In the genomic region with DNA sequence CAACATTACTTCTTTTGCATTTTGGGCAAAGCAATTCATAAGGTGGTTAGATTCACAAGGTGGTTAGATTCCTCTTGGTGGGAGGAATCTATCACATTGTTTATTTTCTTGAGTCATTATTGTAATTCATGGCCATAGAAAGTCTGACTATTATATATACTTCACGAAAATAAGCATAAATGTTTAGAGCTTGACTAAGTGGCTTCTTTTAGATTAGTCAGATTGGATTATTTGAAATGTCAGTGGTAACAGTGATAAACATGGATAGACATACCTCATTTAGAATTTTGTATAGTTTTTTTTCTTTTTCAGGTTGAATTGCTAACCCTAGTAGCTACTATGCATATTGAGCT, we compare ENCODE assay signal across 21 cellular contexts. TPM values are rescaled to one million over a fixed set of nuclear protein-coding genes. Genes with fewer than 3 reads are reported as not detected.
DNase-seq lines count a peak whose midpoint lies in the region; ATAC-seq, FAIRE-seq and TF ChIP-seq lines count a peak whose summit lies in the region.
"Had no signal": no experiment of that assay in that cellular context is flagged by ENCODE, and none has a peak within 500 bp of the region (broad histone marks: within the 10 kb centered on the region; RNA-seq: fewer than 3 reads in every experiment).

No MANE protein-coding gene starts in this region.

- H3F3A ChIP-seq in neural cell (ENCODE audit: insufficient read depth, low read length, poor library complexity, severe bottlenecking) = no peaks in the 10 kb centered on the region

- no peak for TF ChIP-seq EP300 in A549 (IDR thresholded peaks at IDR 0.05)
- TF ChIP-seq EP300 in neural cell (conservative IDR thresholded peaks at IDR 0.05; ENCODE audit: poor library complexity, severe bottlenecking) = no peak

- CTCF ChIA-PET in A549 (lab: Yijun Ruan, JAX) = interaction anchor here (1.7 kb wide), 1 partner anchor 127 kb away, joined by 5 read pairs; no protein-coding TSS in a partner anchor
- CTCF ChIA-PET in HCT116 (lab: Charles Lee) = no interaction called here

- no peak overlapping the region for H3K4me3 Mint-ChIP-seq in astrocyte (ENCODE audit: unreplicated experiment)
- H3K4me3 Mint-ChIP-seq: CD8-positive, alpha-beta T cell had no signal

- TF ChIP-seq CTCF in A549 (IDR thresholded peaks at IDR 0.05) = no peak
- TF ChIP-seq CTCF in HCT116 (IDR thresholded peaks at IDR 0.05 in 2 of 3, conservative IDR thresholded peaks at IDR 0.05 in 1 of 3; ENCODE audit: borderline replicate concordance in 1 of 3, insufficient read depth in 1 of 3, low read depth in 2 of 3, low read length in 2 of 3) = no peak
- no peak for TF ChIP-seq CTCF in astrocyte (IDR thresholded peaks at IDR 0.05; ENCODE audit: insufficient read depth, low read depth, low read length)
- TF ChIP-seq CTCF in neural cell (IDR thresholded peaks at IDR 0.05; ENCODE audit: poor library complexity, severe bottlenecking) = no peak

- no peaks in the 10 kb centered on the region for H3K79me2 ChIP-seq in HCT116 (ENCODE audit: insufficient read depth, low read length)
- H3K79me2 ChIP-seq in astrocyte (ENCODE audit: insufficient read depth, low read length) = no peaks in the 10 kb centered on the region
- H3K79me2 ChIP-seq in neural cell (replicated peaks; ENCODE audit: insufficient read depth, low read length) = no peaks in the 10 kb centered on the region

- no peak for FAIRE-seq in A549 (lab: Jason Lieb, UNC)
- no peak for FAIRE-seq in astrocyte (lab: Jason Lieb, UNC)

- peak overlapping the region; percentile 70 for H3K27ac Mint-ChIP-seq in astrocyte (ENCODE audit: unreplicated experiment)
- H3K27ac Mint-ChIP-seq: CD8-positive, alpha-beta T cell had no signal

- H3K9ac ChIP-seq in HCT116 (ENCODE audit: low read length) = no peak overlapping the region
- peak overlapping the region; percentile 17 for H3K9ac ChIP-seq in astrocyte (ENCODE audit: low read length)
- no peak overlapping the region for H3K9ac ChIP-seq in neural cell (ENCODE audit: low read length)

- ATAC-seq in A549 = peak; percentile 40 to 55; a peak in 3 of 6 replicates
- no peak for ATAC-seq in HCT116
- no peak for ATAC-seq in HG03457 (IDR thresholded peaks at IDR 0.05; ENCODE audit: unreplicated experiment)
- ATAC-seq in GM21515 (IDR thresholded peaks at IDR 0.05; ENCODE audit: unreplicated experiment) = no peak
- ATAC-seq: CD8-positive, alpha-beta T cell had no signal

- intact Hi-C loops in HCT116 (cut with micrococcal nuclease) = no loop called here

- H3K27me3 Mint-ChIP-seq in astrocyte (ENCODE audit: low read depth, unreplicated experiment) = no peaks in the 10 kb centered on the region

- H3K9me3 ChIP-seq in A549 (no peaks in the 10 kb centered on the region), HCT116 (ENCODE audit: control insufficient read depth in 1 of 2, insufficient read depth in 1 of 2, low read depth in 1 of 2, low read length in 2 of 2) (no peaks in the 10 kb centered on the region), astrocyte (ENCODE audit: insufficient read depth, low read depth, low read length) (no peaks in the 10 kb centered on the region), neural cell (ENCODE audit: low read length) (no peaks in the 10 kb centered on the region)
- H3K9me3 ChIP-seq: BE2C, left ventricle myocardium inferior, tibial artery had no signal

- H3K4me1 Mint-ChIP-seq in astrocyte (ENCODE audit: low read depth, unreplicated experiment) = peaks cover 26% of the 10 kb centered on the region

- no peaks in the 10 kb centered on the region for H3K9me3 Mint-ChIP-seq in astrocyte (ENCODE audit: unreplicated experiment)
- H3K9me3 Mint-ChIP-seq: CD8-positive, alpha-beta T cell had no signal

- H3K36me3 ChIP-seq in HCT116 (ENCODE audit: control insufficient read depth in 1 of 2, insufficient read depth in 2 of 2, low read length in 2 of 2) (no peaks in the 10 kb centered on the region), astrocyte (ENCODE audit: insufficient read depth, low read length) (no peaks in the 10 kb centered on the region), neural cell (ENCODE audit: insufficient read depth, low read length) (no peaks in the 10 kb centered on the region)
- H3K36me3 ChIP-seq: BE2C, left ventricle myocardium inferior, tibial artery had no signal

- WGBS in A549 (ENCODE audit: missing lambda C conversion rate) = 0% methylated on average over 1 of the region's 1 CpG

- H3K9me2 ChIP-seq in HCT116 (ENCODE audit: insufficient read depth) (no peaks in the 10 kb centered on the region), neural cell (ENCODE audit: insufficient read depth, low read length) (no peaks in the 10 kb centered on the region)

- POLR2A ChIA-PET in A549 (lab: Yijun Ruan, JAX) = no interaction called here
- POLR2A ChIA-PET in HCT116 (lab: Charles Lee) = no interaction called here

- DNase-seq in A549 (ENCODE audit: low read depth in 1 of 2, low spot score in 1 of 2) (no peak), HCT116 (ENCODE audit: low read depth, low spot score) (no peak), astrocyte (ENCODE audit: low read depth) (no peak), caudate nucleus (lab: John Stamatoyannopoulos, UW) (no peak), activated gamma-delta T cell (lab: John Stamatoyannopoulos, UW) (no peak)
- DNase-seq: activated naive CD4-positive, alpha-beta T cell treated with anti-CD3 and anti-CD28 coated beads, Interleukin-2, amount 50 U/mL, for 16 hours; BE2C; CD8-positive, alpha-beta T cell; effector CD8-positive, alpha-beta T cell; NCI-H2029 treated with DMSO at 0.1 percent for 48 hours; NCI-H526 treated with DMSO at 0.1 percent for 48 hours; PC-9; SHP77; stimulated activated CD4-positive, alpha-beta T cell treated with anti-CD3 and anti-CD28 coated beads, Interleukin-12 subunit alpha, Interleukin-12 subunit beta, amount 100 ng/mL, for 4 hours; stimulated activated CD4-positive, alpha-beta T cell treated with anti-CD3 and anti-CD28 coated beads, Interleukin-4, amount 100 ng/mL, for 1 hour had no signal

- TF ChIP-seq POLR2A in A549 (IDR thresholded peaks at IDR 0.05; ENCODE audit: low read length) (no peak), HCT116 (IDR thresholded peaks at IDR 0.05; ENCODE audit: borderline replicate concordance, extremely low read depth, insufficient read depth, insufficient read length) (no peak)

- H3K36me3 Mint-ChIP-seq in astrocyte (ENCODE audit: low read depth, unreplicated experiment) = no peaks in the 10 kb centered on the region

- no TSS peak for BruUV-seq in HCT116 (replicated peaks; lab: Mats Ljungman, UMichigan)

- H3K4me3 ChIP-seq in A549 (no peak overlapping the region), HCT116 (replicated peaks in 1 of 2; ENCODE audit: low read depth in 1 of 2, low read length in 2 of 2) (no peak overlapping the region), astrocyte (ENCODE audit: insufficient read depth, low read depth, low read length) (no peak overlapping the region), neural cell (ENCODE audit: low read length) (no peak overlapping the region)
- H3K4me3 ChIP-seq: coronary artery, left ventricle myocardium inferior, PC-9, tibial artery had no signal

- RAD21 ChIA-PET in HCT116 (lab: Charles Lee; ENCODE audit: low non-redundant PET in 1 of 2, low total read pairs in 2 of 2, uncharacterized antibody in 2 of 2, unreplicated experiment in 2 of 2) = no interaction called here

- peak overlapping the region; percentile 60 for H3K4me2 ChIP-seq in A549
- H3K4me2 ChIP-seq in HCT116 (ENCODE audit: low read length) = peak overlapping the region; percentile 37; the same call in 1 of the 2 replicates
- peak overlapping the region; percentile 72 for H3K4me2 ChIP-seq in astrocyte (ENCODE audit: low read length)
- no peak overlapping the region for H3K4me2 ChIP-seq in neural cell (ENCODE audit: low read length)
- H3K4me2 ChIP-seq: PC-9 had no signal

- H2AFZ ChIP-seq in HCT116 (ENCODE audit: low read depth, low read length, poor library complexity, severe bottlenecking) (no peak overlapping the region), astrocyte (ENCODE audit: low read depth, low read length) (no peak overlapping the region), neural cell (ENCODE audit: low read depth, low read length) (no peak overlapping the region)
- H2AFZ ChIP-seq: PC-9 had no signal

- H3K27me3 ChIP-seq in HCT116 (ENCODE audit: insufficient read depth, low read length) (no peaks in the 10 kb centered on the region), astrocyte (ENCODE audit: insufficient read depth, low read length) (no peaks in the 10 kb centered on the region), neural cell (ENCODE audit: insufficient read depth, low read depth, low read length) (no peaks in the 10 kb centered on the region)
- H3K27me3 ChIP-seq: BE2C, tibial artery had no signal

- peak overlapping the region in 1 of 2 experiments; percentile 46; a peak in 1 of 6 replicates for H3K27ac ChIP-seq in A549
- no peak overlapping the region for H3K27ac ChIP-seq in HCT116 (ENCODE audit: low read depth, low read length)
- peak overlapping the region; percentile 78 for H3K27ac ChIP-seq in astrocyte (ENCODE audit: low read depth, low read length)
- H3K27ac ChIP-seq in neural cell (ENCODE audit: low read length) = peak overlapping the region; percentile 58
- no peak overlapping the region for H3K27ac ChIP-seq in caudate nucleus (ENCODE audit: low read depth, low read length)
- H3K27ac ChIP-seq: coronary artery, left ventricle myocardium inferior, PC-9, tibial artery had no signal

- peaks cover 15% of the 10 kb centered on the region for H3K4me1 ChIP-seq in A549
- H3K4me1 ChIP-seq in HCT116 (ENCODE audit: control insufficient read depth in 1 of 2, insufficient read depth in 2 of 2, low read length in 2 of 2) = peaks cover 0 to 7% of the 10 kb centered on the region in 2 experiments; a peak in 2 of 4 replicates
- H3K4me1 ChIP-seq in astrocyte (ENCODE audit: insufficient read depth, low read length) = peaks cover 19% of the 10 kb centered on the region
- H3K4me1 ChIP-seq: BE2C, left ventricle myocardium inferior had no signal

- H4K20me1 ChIP-seq in HCT116 (ENCODE audit: insufficient read depth) = no peaks in the 10 kb centered on the region
- H4K20me1 ChIP-seq in astrocyte (ENCODE audit: insufficient read depth, low read length) = no peaks in the 10 kb centered on the region
- no peaks in the 10 kb centered on the region for H4K20me1 ChIP-seq in neural cell (ENCODE audit: insufficient read depth)

- TF ChIP-seq RAD21 in A549 (conservative IDR thresholded peaks at IDR 0.05 in 1 of 2, IDR thresholded peaks at IDR 0.05 in 1 of 2) (no peak), HCT116 (IDR thresholded peaks at IDR 0.05; ENCODE audit: low read depth) (no peak), neural cell (conservative IDR thresholded peaks at IDR 0.05) (no peak)

TF ChIP-seq in neural cell, 6 proteins besides CTCF, POLR2A, EP300 and RAD21 (continues in another document):
- TF ChIP-seq EZH2 (IDR thresholded peaks at IDR 0.05; ENCODE audit: borderline replicate concordance, insufficient read depth, low read length, poor library complexity, severe bottlenecking) = no peak

RNA-seq across cellular contexts. Expression of a gene that starts 24.9 kb away (rescaled TPM):
- polyA plus RNA-seq in A549 (2011; rRNA removed) (23.2 and 26.8 TPM in 2 replicates), A549 (2017; fragmentation: RNase III; extraction: RNeasy Plus Mini Kit Qiagen cat#74134 plus additional on column Dnase treatment) (22.8 to 27.3 TPM (median 27.1 TPM) in 3 replicates), neural cell (0.64 and 2.4 TPM in 2 replicates)
- 3.9 and 4.6 TPM in 2 replicates for polyA plus RNA-seq in A549 (2012; cell fraction: cytosol; rRNA removed)
- 1.1 and 2.3 TPM in 2 replicates for polyA plus RNA-seq in A549 (2012; cell fraction: nucleus; rRNA removed)
- 7.0 and 12.1 TPM in 2 replicates for polyA minus RNA-seq in A549 (2011; rRNA and poly(A)+ RNA removed)
- total RNA-seq in HCT116 (2021; ENCODE audit: unreplicated experiment) (20.9 TPM), astrocyte (36.5 and 43.1 TPM in 2 replicates)
- 8.7 and 10.0 TPM in 2 replicates for polyA plus RNA-seq in HCT116 (2012)
- 1.4 and 2.7 TPM in 2 replicates for polyA minus RNA-seq in neural cell
- total RNA-seq: PC-9 had no signal

Comparison
In these comparisons a context has a peak if more than half of its experiments do, and no peak if none do; other contexts are left out.
1. ATAC-seq: peak in A549 (2 of 2); none in HCT116 (single experiment), HG03457 (single experiment) and GM21515 (single experiment).
2. H3K27ac ChIP-seq: peak in astrocyte (single experiment) and neural cell (single experiment); none in HCT116 (single experiment) and caudate nucleus (single experiment).